ENCODE assay signal across 25 cellular contexts in the genomic region with DNA sequence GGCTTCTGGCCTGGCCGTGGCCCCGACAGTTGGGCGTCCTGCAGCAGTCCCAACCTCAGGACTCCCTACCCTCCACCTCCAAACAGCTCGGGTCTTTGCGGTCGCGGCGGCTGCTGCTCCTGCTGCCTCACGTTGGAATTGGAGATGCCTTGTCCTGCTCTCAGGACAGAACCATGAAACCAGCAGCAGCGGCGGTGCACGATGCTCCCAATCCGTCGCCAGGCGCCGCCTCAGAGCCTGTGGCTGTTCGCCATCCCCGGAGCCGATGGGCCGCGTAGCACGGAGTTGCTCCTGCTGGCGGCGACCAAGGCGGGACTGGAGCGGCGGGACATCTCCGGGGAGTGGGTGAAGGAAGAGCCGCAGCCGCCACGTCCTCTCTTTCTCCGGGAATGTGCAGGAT.
"Had no signal": no experiment of that assay in that cellular context is flagged by ENCODE, and none has a peak within 500 bp of the region (broad histone marks: within the 10 kb centered on the region; RNA-seq: fewer than 3 reads in every experiment).

No MANE protein-coding gene starts in this region.

- H3K27ac ChIP-seq: RWPE1, SJCRH30 had no signal

- ATAC-seq: activated CD8-positive, alpha-beta memory T cell treated with anti-CD3 and anti-CD28 coated beads, Interleukin-2, amount 10 ng/mL, durations not matched to agents 7 days and 5 days; K562; Panc1; WTC11 had no signal

- H3K36me3 ChIP-seq: SJCRH30 had no signal

- H3K4me3 ChIP-seq: K562, SJCRH30 had no signal

- H3K9me3 ChIP-seq: SJCRH30 had no signal

- H3K4me1 ChIP-seq: SJCRH30 had no signal

- DNase-seq: activated CD4-positive, alpha-beta T cell treated with anti-CD3 and anti-CD28 coated beads for 48 hours; activated CD4-positive, alpha-beta T cell treated with anti-CD3 and anti-CD28 coated beads, Interleukin-2, amount 50 U/mL, for 4 hours; activated CD4-positive, CD25-positive, alpha-beta regulatory T cell treated with anti-CD3 and anti-CD28 coated beads, Interleukin-2, amount 50 U/mL, for 72 hours; activated CD8-positive, alpha-beta memory T cell treated with anti-CD3 and anti-CD28 coated beads, Interleukin-2, amount 10 ng/mL, durations not matched to agents 7 days and 5 days; activated effector memory CD4-positive, alpha-beta T cell treated with Interleukin-2 at 50 U/mL for 16 hours; activated naive CD4-positive, alpha-beta T cell treated with anti-CD3 and anti-CD28 coated beads for 36 hours; activated T-cell treated with anti-CD3 and anti-CD28 coated beads, Interleukin-2, amount 50 U/mL, for 24 hours; amygdala; Karpas-422; MM.1S; NCI-H1105; NCI-H1436; NCI-H187 treated with DMSO at 0.1 percent for 48 hours; NCI-H2081 treated with DMSO at 0.1 percent for 48 hours; NCI-H446; NCI-H524; NCI-H774; NK-92 treated with Interleukin-12 subunit alpha and Interleukin-12 subunit beta, amount 100 ng/mL, for 24 hours; OCI-M1; Right ventricle myocardium superior; SJCRH30 had no signal

- H3K27me3 ChIP-seq: SJCRH30 had no signal
